18 cellular contexts compared by ENCODE assay signal in the genomic region with DNA sequence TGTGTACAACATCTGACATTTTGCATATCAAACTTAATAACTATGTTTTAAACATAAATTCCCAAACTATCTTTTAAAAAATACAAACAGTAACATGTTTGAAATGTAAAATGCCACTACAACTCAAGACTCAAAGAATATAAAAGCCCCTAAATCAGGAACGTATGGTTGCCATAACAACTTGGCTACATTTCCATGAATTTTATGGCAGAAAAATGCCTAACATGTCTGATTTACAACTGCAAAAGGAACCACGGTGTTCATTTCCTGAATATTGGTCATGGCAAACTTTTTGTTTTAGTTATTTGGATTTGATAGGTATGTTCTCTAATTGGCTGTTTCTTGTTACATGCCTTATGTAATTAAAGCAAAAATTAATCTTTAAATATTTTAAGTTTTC. TPM values are rescaled to one million over a fixed set of nuclear protein-coding genes. Genes with fewer than 3 reads are reported as not detected.
"Had no signal": no experiment of that assay in that cellular context is flagged by ENCODE, and none has a peak within 500 bp of the region (broad histone marks: within the 10 kb centered on the region; RNA-seq: fewer than 3 reads in every experiment).

No MANE protein-coding gene starts in this region.

- ATAC-seq: activated CD8-positive, alpha-beta T cell treated with anti-CD3 and anti-CD28 coated beads, Interleukin-2, amount 10 ng/mL, durations not matched to agents 7 days and 5 days; activated naive CD8-positive, alpha-beta T cell treated with anti-CD3 and anti-CD28 coated beads, Interleukin-2, amount 50 U/mL, for 24 hours; heart left ventricle; WTC11 had no signal

- H3K9me3 ChIP-seq: heart left ventricle, left ventricle myocardium inferior, neutrophil, spleen, thoracic aorta had no signal

- H3K36me3 Mint-ChIP-seq: WTC11 had no signal

- H3K27me3 ChIP-seq: foreskin keratinocyte, neutrophil had no signal

- H3K4me3 ChIP-seq: spleen, thoracic aorta had no signal

- H3K9me3 Mint-ChIP-seq: activated naive CD8-positive, alpha-beta T cell treated with anti-CD3 and anti-CD28 coated beads, Interleukin-2, amount 50 U/mL, for 24 hours; activated T-helper 1 cell treated with anti-CD3 and anti-CD28 coated beads, Interleukin-12 subunit alpha, Interleukin-12 subunit beta, Interleukin-2, Interleukin-4 antibody, amounts not matched to agents 30 ng/mL and 10 ng/mL and 1 ng/mL, durations not matched to agents 14 hours and 24 hours and 36 hours; WTC11 had no signal

- H3K4me3 Mint-ChIP-seq: activated CD8-positive, alpha-beta T cell treated with anti-CD3 and anti-CD28 coated beads, Interleukin-2, amount 10 ng/mL, durations not matched to agents 7 days and 5 days; activated naive CD8-positive, alpha-beta T cell treated with anti-CD3 and anti-CD28 coated beads, Interleukin-2, amount 50 U/mL, for 24 hours; activated T-helper 1 cell treated with anti-CD3 and anti-CD28 coated beads, Interleukin-12 subunit alpha, Interleukin-12 subunit beta, Interleukin-2, Interleukin-4 antibody, amounts not matched to agents 30 ng/mL and 10 ng/mL and 1 ng/mL, durations not matched to agents 14 hours and 24 hours and 36 hours; WTC11 had no signal

- H3K27ac ChIP-seq: foreskin keratinocyte, heart left ventricle, left ventricle myocardium inferior, neutrophil, spleen, thoracic aorta had no signal

- H3K36me3 ChIP-seq: heart left ventricle, left ventricle myocardium inferior, neutrophil, spleen, thoracic aorta had no signal

- DNase-seq: activated CD4-positive, alpha-beta T cell treated with anti-CD3 and anti-CD28 coated beads for 48 hours; activated CD8-positive, alpha-beta T cell treated with anti-CD3 and anti-CD28 coated beads, Interleukin-2, amount 10 ng/mL, durations not matched to agents 7 days and 5 days; activated naive CD4-positive, alpha-beta T cell; activated naive CD8-positive, alpha-beta T cell treated with anti-CD3 and anti-CD28 coated beads, Interleukin-2, amount 50 U/mL, for 24 hours; heart left ventricle; left ventricle myocardium inferior; mesendoderm; retina; spleen; stimulated activated CD4-positive, alpha-beta T cell treated with anti-CD3 and anti-CD28 coated beads, Interleukin-1b, Interleukin-23, amount 100 ng/mL, for 48 hours; stimulated activated naive CD4-positive, alpha-beta T cell treated with Interleukin-2 at 50 U/mL for 16 hours; T-helper 1 cell had no signal

- H3K27ac Mint-ChIP-seq: activated CD8-positive, alpha-beta T cell treated with anti-CD3 and anti-CD28 coated beads, Interleukin-2, amount 10 ng/mL, durations not matched to agents 7 days and 5 days; activated naive CD8-positive, alpha-beta T cell treated with anti-CD3 and anti-CD28 coated beads, Interleukin-2, amount 50 U/mL, for 24 hours; activated T-helper 1 cell treated with anti-CD3 and anti-CD28 coated beads, Interleukin-12 subunit alpha, Interleukin-12 subunit beta, Interleukin-2, Interleukin-4 antibody, amounts not matched to agents 30 ng/mL and 10 ng/mL and 1 ng/mL, durations not matched to agents 14 hours and 24 hours and 36 hours; WTC11 had no signal

RNA-seq across cellular contexts. Expression of gene SOSTDC1, which starts 2.0 kb away (rescaled TPM):
- total RNA-seq: activated CD8-positive, alpha-beta T cell treated with anti-CD3 and anti-CD28 coated beads, Interleukin-2, amount 10 ng/mL, durations not matched to agents 7 days and 5 days; activated T-helper 1 cell treated with anti-CD3 and anti-CD28 coated beads, Interleukin-12 subunit alpha, Interleukin-12 subunit beta, Interleukin-2, Interleukin-4 antibody, amounts not matched to agents 30 ng/mL and 10 ng/mL and 1 ng/mL, durations not matched to agents 14 hours and 24 hours and 36 hours; cardiac septum; foreskin keratinocyte; spleen had no signal
- polyA plus RNA-seq: spleen had no signal
